Comparison of ENCODE assay signal across 8 cellular contexts in genomic region chr7:118183586-118184391, GRCh38. TPM values are rescaled to one million over a fixed set of nuclear protein-coding genes. Genes with fewer than 3 reads are reported as not detected.
DNase-seq lines count a peak whose midpoint lies in the region; ATAC-seq and TF ChIP-seq lines count a peak whose summit lies in the region.

LSM8 (plus strand) TSS chr7:118184164; CDS start chr7:118184224, 60 bp downstream.

- peak within 1 kb of the TSS; percentile 91 for H3K27ac ChIP-seq in foreskin keratinocyte
- H3K27ac ChIP-seq in neural progenitor cell: peak within 1 kb of the TSS; percentile 86

- H3K9ac ChIP-seq in neural progenitor cell: peak within 1 kb of the TSS; percentile 92

- no peaks in the 10 kb centered on the region for H3K9me3 ChIP-seq in neural progenitor cell (ENCODE audit: low read depth)

- peaks cover 58% of the 10 kb centered on the region for H3K79me2 ChIP-seq in neural progenitor cell (ENCODE audit: low read depth)

- H3K27me3 Mint-ChIP-seq in neural progenitor cell (ENCODE audit: insufficient read depth, low read depth): no peaks in the 10 kb centered on the region

- H2AFZ ChIP-seq in neural progenitor cell (replicated peaks): peak within 1 kb of the TSS; percentile 71

- H4K20me1 ChIP-seq in neural progenitor cell (ENCODE audit: low read depth): peaks cover 24% of the 10 kb centered on the region

- peak; percentile 98 for ATAC-seq in foreskin keratinocyte

- H3K4me2 ChIP-seq in neural progenitor cell: peak within 1 kb of the TSS; percentile 89

- H3K27me3 ChIP-seq in foreskin keratinocyte (no peaks in the 10 kb centered on the region), neural progenitor cell (no peaks in the 10 kb centered on the region)

- DNase-seq in GF-D8 (lab: John Stamatoyannopoulos, UW) (peak; percentile 93), HEK293T (ENCODE audit: extremely low spot score) (peak; percentile 90), MV-4-11 (lab: John Stamatoyannopoulos, UW) (peak; percentile 99), SK-MEL-5 (ENCODE audit: low read depth, low spot score) (peak; percentile 99), foreskin keratinocyte (peak; percentile 91 to 94), neural progenitor cell (ENCODE audit: low spot score) (peak; percentile 98), stromal cell of bone marrow (ENCODE audit: low read depth) (peak; percentile 96)
- peak; percentile 97 for DNase-seq in activated naive CD4-positive, alpha-beta T cell treated with Interleukin-2 at 50 U/mL for 16 hours

- POLR2A ChIA-PET in HEK293T (lab: Yijun Ruan, JAX): interaction anchor here (1.2 kb wide), 1 partner anchor 10 kb away, joined by 3 read pairs; no protein-coding TSS in a partner anchor

- peak within 1 kb of the TSS; percentile 95 for H3K4me3 ChIP-seq in neural progenitor cell

- in situ Hi-C loops in SK-MEL-5 (cut with HindIII; ENCODE audit: low pct_unique_long_range_greater_than_20kb, low sequenced_read_pairs): no loop called here

- H3K4me1 ChIP-seq in foreskin keratinocyte: peaks cover 16% of the 10 kb centered on the region
- peaks cover 26% of the 10 kb centered on the region for H3K4me1 ChIP-seq in neural progenitor cell

- peak within 1 kb of the TSS; percentile 98 for H3K27ac Mint-ChIP-seq in neural progenitor cell

- H3K36me3 Mint-ChIP-seq in neural progenitor cell: peaks cover 6% of the 10 kb centered on the region

- peak within 1 kb of the TSS; percentile 96 for H3K4me3 Mint-ChIP-seq in neural progenitor cell

- TF ChIP-seq CTCF in foreskin keratinocyte (conservative IDR thresholded peaks at IDR 0.05): no peak
- no peak for TF ChIP-seq CTCF in neural progenitor cell (IDR thresholded peaks at IDR 0.05)

- no peaks in the 10 kb centered on the region for H3K9me3 Mint-ChIP-seq in neural progenitor cell

- CTCF ChIA-PET in HEK293T (lab: Yijun Ruan, JAX): no interaction called here

- peaks cover 33% of the 10 kb centered on the region for H3K4me1 Mint-ChIP-seq in neural progenitor cell

- H3F3A ChIP-seq in neural progenitor cell (ENCODE audit: low read depth): no peaks in the 10 kb centered on the region

- peaks cover 31% of the 10 kb centered on the region for H3K36me3 ChIP-seq in neural progenitor cell

TF ChIP-seq in HEK293T, 16 proteins besides CTCF, POLR2A, EP300 and RAD21:
- peak; percentile 53 for TF ChIP-seq ELF4 (IDR thresholded peaks at IDR 0.05)
- TF ChIP-seq SUZ12 (IDR thresholded peaks at IDR 0.05): no peak
- TF ChIP-seq L3MBTL2 (conservative IDR thresholded peaks at IDR 0.05): peak; percentile 69

RNA-seq across cellular contexts. Expression of gene LSM8, which starts in this region (rescaled TPM):
- 183 and 184 TPM in 2 replicates for total RNA-seq in SK-MEL-5 (2014; rRNA removed; shearing (Covaris generic))
- polyA plus RNA-seq in SK-MEL-5 (2015; cell fraction: cytosol; rRNA removed): 140 and 141 TPM in 2 replicates
- polyA plus RNA-seq in SK-MEL-5 (2015; cell fraction: nucleus; rRNA removed): 423 and 436 TPM in 2 replicates
- total RNA-seq in foreskin keratinocyte: 32.3 and 36.0 TPM in 2 replicates
- 39.9 and 47.7 TPM in 2 replicates for polyA plus RNA-seq in foreskin keratinocyte
- total RNA-seq in neural progenitor cell (ENCODE audit: low replicate concordance): 75.8 and 84.7 TPM in 2 replicates

Comparison
In these comparisons a context has a peak if more than half of its experiments do, and no peak if none do; other contexts are left out.
1. Peak in every context shown above with its lines: DNase-seq, ATAC-seq, H3K4me3 ChIP-seq and H3K27ac ChIP-seq.